17 cellular contexts compared by ENCODE assay signal in the genomic region with DNA sequence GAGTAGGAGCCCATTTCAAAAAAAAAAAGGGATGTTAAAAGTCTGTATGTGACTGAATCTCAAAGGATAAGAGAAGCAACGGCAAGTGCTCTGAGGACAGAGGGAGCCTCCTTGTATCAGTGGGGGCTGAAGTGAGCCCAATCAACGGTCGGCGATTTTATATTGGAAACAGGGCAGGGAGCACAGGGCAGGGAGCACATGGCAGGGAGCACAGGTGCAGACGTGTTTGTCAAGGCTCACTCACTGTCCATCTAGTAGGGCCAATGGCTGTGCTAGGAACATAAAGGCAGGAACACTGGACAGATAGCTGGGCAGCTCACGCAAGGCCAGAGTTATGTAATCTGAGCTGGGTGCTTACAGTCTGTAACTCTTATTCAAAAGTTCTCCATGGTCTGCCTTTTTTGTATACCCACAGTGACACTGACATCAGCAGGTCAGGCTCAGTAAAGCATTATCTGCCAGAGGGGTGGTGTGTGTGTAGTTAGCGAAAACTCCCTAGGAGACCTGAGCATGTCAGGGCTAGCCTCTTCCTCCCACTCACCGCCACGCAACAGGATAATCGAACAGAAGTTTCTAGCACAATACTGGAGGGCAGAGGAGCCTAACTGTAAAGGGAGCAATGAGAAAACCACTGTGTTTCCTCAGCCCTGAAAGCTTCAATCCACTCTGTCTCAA. TPM values are rescaled to one million over a fixed set of nuclear protein-coding genes. Genes with fewer than 3 reads are reported as not detected.
DNase-seq lines count a peak whose midpoint lies in the region; ATAC-seq, FAIRE-seq and TF ChIP-seq lines count a peak whose summit lies in the region.
"Had no signal": no experiment of that assay in that cellular context is flagged by ENCODE, and none has a peak within 500 bp of the region (broad histone marks: within the 10 kb centered on the region; RNA-seq: fewer than 3 reads in every experiment).

No MANE protein-coding gene starts in this region.

- H3K4me1 ChIP-seq in PC-3 (ENCODE audit: insufficient read depth, low read length) (peaks cover 29% of the 10 kb centered on the region), K562 (replicated peaks in 1 of 2; ENCODE audit: control insufficient read depth in 2 of 2, insufficient read depth in 2 of 2, low read length in 2 of 2) (peaks cover 13 to 19% of the 10 kb centered on the region in 2 experiments), heart left ventricle (peaks cover 0 to 30% (median 4%) of the 10 kb centered on the region in 12 donors), skeletal muscle tissue (ENCODE audit: control insufficient read depth in 3 of 3, insufficient read depth in 3 of 3, low read length in 3 of 3) (peaks cover 22 to 26% (median 25%) of the 10 kb centered on the region in 3 donors)

- H3K9ac ChIP-seq in PC-3 (ENCODE audit: low read length) = no peak overlapping the region
- H3K9ac ChIP-seq in K562 (ENCODE audit: insufficient read depth in 1 of 2, low read depth in 2 of 2, low read length in 2 of 2) = no peak overlapping the region
- peak overlapping the region in 2 of 3 donors; percentile 28 to 54 for H3K9ac ChIP-seq in skeletal muscle tissue (ENCODE audit: low read depth in 1 of 3, low read length in 3 of 3)

- no peak; the same call in 1 of the 2 replicates for ATAC-seq in PC-3
- peak; percentile 41 for ATAC-seq in K562
- ATAC-seq in heart left ventricle = peak; percentile 21 to 38 (median 34)

- TF ChIP-seq CTCF in PC-3 (conservative IDR thresholded peaks at IDR 0.05; ENCODE audit: low read depth, low read length) = no peak
- TF ChIP-seq CTCF in K562 (IDR thresholded peaks at IDR 0.05 in 2 of 3, conservative IDR thresholded peaks at IDR 0.05 in 1 of 3; ENCODE audit: insufficient read depth in 2 of 3, low read depth in 1 of 3, low read length in 3 of 3) = no peak
- TF ChIP-seq CTCF in heart left ventricle (IDR thresholded peaks at IDR 0.05) = no peak
- TF ChIP-seq CTCF in D721Med (IDR thresholded peaks at IDR 0.05; ENCODE audit: insufficient read depth, missing control alignments) = no peak

- WGBS in K562 (ENCODE audit: insufficient coverage, low coverage, missing lambda C conversion rate) = 38% methylated on average over 10 of the region's 10 CpGs
- 76 to 85% (median 82%) methylated on average over 10 of the region's 10 CpGs for WGBS in heart left ventricle, 4 donors

- no peaks in the 10 kb centered on the region for H3K36me3 ChIP-seq in PC-3 (ENCODE audit: low read depth, low read length)
- no peaks in the 10 kb centered on the region for H3K36me3 ChIP-seq in K562 (ENCODE audit: control insufficient read depth, insufficient read depth, low read length)
- peaks cover 0 to 88% (median 82%) of the 10 kb centered on the region in 9 donors for H3K36me3 ChIP-seq in heart left ventricle
- H3K36me3 ChIP-seq in skeletal muscle tissue (ENCODE audit: control insufficient read depth in 3 of 3, insufficient read depth in 3 of 3, low read length in 3 of 3) = peaks cover 55 to 78% (median 74%) of the 10 kb centered on the region in 3 donors

- H4K20me1 ChIP-seq in PC-3 (ENCODE audit: low read length) = no peaks in the 10 kb centered on the region
- H4K20me1 ChIP-seq in K562 (replicated peaks; ENCODE audit: control insufficient read depth, insufficient read depth, low read length) = no peaks in the 10 kb centered on the region

- CTCF ChIA-PET in PC-3 (lab: Charles Lee) = interaction anchor here (1.4 to 1.9 kb wide), 2 partner anchors 11 to 71 kb away, joined by 6 to 13 read pairs; no protein-coding TSS in a partner anchor
- CTCF ChIA-PET in K562 (lab: Yijun Ruan, JAX; ENCODE audit: low intra/inter-chr PET ratio) = no interaction called here

- TF ChIP-seq POLR2A in K562 (conservative IDR thresholded peaks at IDR 0.05) (no peak), heart left ventricle (IDR thresholded peaks at IDR 0.05) (no peak)

- TF ChIP-seq RAD21 in K562 (CRISPR knock-in tag; conservative IDR thresholded peaks at IDR 0.05 in 1 of 2, IDR thresholded peaks at IDR 0.05 in 1 of 2) = no peak

- intact Hi-C loops in PC-3 (cut with micrococcal nuclease) = loop anchor here (1.0 kb wide), 2 partner anchors 35 to 70 kb away; no protein-coding TSS in a partner anchor
- intact Hi-C loops in K562 (cut with micrococcal nuclease) = no loop called here
- intact Hi-C loops in heart left ventricle (cut with DNase I) = loop anchor here in 2 of 10 donors (5.0 kb wide), 2 partner anchors 69 to 159 kb away; no protein-coding TSS in a partner anchor

- H3K27me3 ChIP-seq in PC-3 (ENCODE audit: low read length) = no peaks in the 10 kb centered on the region
- peaks cover 19 to 24% of the 10 kb centered on the region in 2 experiments; a peak in 4 of 5 replicates for H3K27me3 ChIP-seq in K562 (ENCODE audit: control insufficient read depth in 2 of 2, insufficient read depth in 2 of 2, low read length in 2 of 2)
- no peaks in the 10 kb centered on the region for H3K27me3 ChIP-seq in heart left ventricle
- no peaks in the 10 kb centered on the region for H3K27me3 ChIP-seq in skeletal muscle tissue (ENCODE audit: control insufficient read depth in 3 of 3, insufficient read depth in 3 of 3, low read length in 3 of 3)

- DNase-seq in PC-3 (no peak), K562 (ENCODE audit: extremely low read depth in 1 of 4, low spot score in 3 of 4) (peak in 1 of 4 experiments; percentile 23), heart left ventricle (no peak), ACHN (no peak), medulla oblongata (ENCODE audit: extremely low spot score) (no peak), D721Med (ENCODE audit: insufficient read length, low spot score) (no peak)
- DNase-seq: activated CD4-positive, alpha-beta T cell treated with anti-CD3 and anti-CD28 coated beads, Interleukin-2, amount 50 U/mL, for 1 hour; activated naive CD4-positive, alpha-beta T cell treated with anti-CD3 and anti-CD28 coated beads, Interleukin-2, amount 10 ng/mL, durations not matched to agents 7 days and 5 days; activated T-cell treated with anti-CD3 and anti-CD28 coated beads, Interleukin-2, amount 50 U/mL, for 1 hour; COR-L47; EL; NCI-H1092; NCI-H2081; NCI-H510A treated with DMSO at 0.1 percent for 48 hours; stimulated activated naive CD4-positive, alpha-beta T cell treated with Interleukin-2 at 50 U/mL for 16 hours had no signal

- H3K4me2 ChIP-seq in PC-3 (ENCODE audit: low read length) (peak overlapping the region; percentile 15; the same call in 1 of the 2 replicates), K562 (ENCODE audit: insufficient read depth, low read length) (no peak overlapping the region)

- H3K4me3 ChIP-seq in PC-3 (ENCODE audit: low read length) = no peak overlapping the region
- H3K4me3 ChIP-seq in K562 = no peak overlapping the region
- no peak overlapping the region for H3K4me3 ChIP-seq in heart left ventricle
- H3K4me3 ChIP-seq in skeletal muscle tissue (ENCODE audit: low read length in 3 of 3) = no peak overlapping the region

- no peak for TF ChIP-seq EP300 in K562 (IDR thresholded peaks at IDR 0.05; ENCODE audit: low read length)

- FAIRE-seq in K562 (lab: Jason Lieb, UNC) (peak; percentile 42), D721Med (lab: Jason Lieb, UNC) (no peak)

- H3K9me3 ChIP-seq in PC-3 (ENCODE audit: low read length) (no peaks in the 10 kb centered on the region), K562 (replicated peaks; ENCODE audit: control insufficient read depth, insufficient read depth, low read depth, low read length) (no peaks in the 10 kb centered on the region), heart left ventricle (peaks cover 0 to 6% (median 0%) of the 10 kb centered on the region in 12 donors), skeletal muscle tissue (ENCODE audit: control insufficient read depth in 3 of 3, low read length in 3 of 3) (no peaks in the 10 kb centered on the region)

- BruUV-seq in PC-3 (replicated peaks; lab: Mats Ljungman, UMichigan) (no TSS peak), K562 (replicated peaks; lab: Mats Ljungman, UMichigan) (no TSS peak)

- no peaks in the 10 kb centered on the region for H3F3A ChIP-seq in PC-3 (ENCODE audit: low read length, unreplicated experiment)

- peak overlapping the region; percentile 57 for H2AFZ ChIP-seq in PC-3 (ENCODE audit: low read length)
- H2AFZ ChIP-seq in K562 (ENCODE audit: low read depth, low read length) = peak overlapping the region; percentile 66

- POLR2A ChIA-PET in PC-3 (lab: Charles Lee; ENCODE audit: unreplicated experiment) = no interaction called here
- POLR2A ChIA-PET in K562 (lab: Yijun Ruan, JAX) = interaction anchor here (0.5 to 1.5 kb wide), 4 partner anchors 11 to 202 kb away, joined by 3 to 6 read pairs (median 4); no protein-coding TSS in a partner anchor

- in situ Hi-C loops in K562 (cut with MboI) = loop anchor here (5.0 to 10.0 kb wide), 2 partner anchors 169 to 501 kb away; no protein-coding TSS in a partner anchor
- in situ Hi-C loops in ACHN (cut with HindIII; ENCODE audit: low pct_ligation_motif_present, low pct_unique_long_range_greater_than_20kb, low sequenced_read_pairs) = no loop called here

- no peaks in the 10 kb centered on the region for H3K9me1 ChIP-seq in K562 (ENCODE audit: control insufficient read depth, insufficient read depth, low read length)

- H3K27ac ChIP-seq in PC-3 (ENCODE audit: low read length) (no peak overlapping the region), K562 (ENCODE audit: extremely low read depth, low read depth, low read length) (no peak overlapping the region), heart left ventricle (peak overlapping the region in 8 of 12 donors; percentile 19 to 61 (median 48)), skeletal muscle tissue (ENCODE audit: low read depth, low read length) (peak overlapping the region; percentile 48)

- no peaks in the 10 kb centered on the region for H3K9me2 ChIP-seq in PC-3 (replicated peaks; ENCODE audit: low read length)

- H3K79me2 ChIP-seq in PC-3 (ENCODE audit: low read length) (no peaks in the 10 kb centered on the region), K562 (ENCODE audit: control insufficient read depth, insufficient read depth, low read length) (no peaks in the 10 kb centered on the region)

RNA-seq across cellular contexts. Expression of a gene that starts 15.4 kb away (rescaled TPM):
- total RNA-seq in PC-3 (2014; rRNA removed) (1.6 TPM in 1 of 2 replicates, not detected in the other), K562 (2014; rRNA removed) (2.0 and 2.2 TPM in 2 replicates), K562 (2014; rRNA removed; fragmentation: Illumina TruSeq; extraction: Trizol) (3.7 and 4.5 TPM in 2 replicates), K562 (2015; rRNA removed; fragmentation: Illumina TruSeq; extraction: Trizol) (3.1 and 3.5 TPM in 2 replicates), K562 (2021) (6.3 TPM in 2 replicates), heart left ventricle (100 to 1,000 TPM in 8 of 9 donors, 10 to 100 TPM in 1; 97.0 to 308 (median 185) TPM), skeletal muscle tissue (49.1 TPM)
- total RNA-seq in K562 (2011; cell fraction: chromatin; rRNA removed; ENCODE audit: low replicate concordance) = 4.1 and 5.7 TPM in 2 replicates
- total RNA-seq in K562 (2011; cell fraction: nucleolus; rRNA removed) = 3.2 and 4.9 TPM in 2 replicates
- total RNA-seq in K562 (2011; cell fraction: nucleoplasm; rRNA removed) = 3.5 and 3.8 TPM in 2 replicates
- polyA plus RNA-seq in K562 (2011; rRNA removed) (1.3 and 10.6 TPM in 2 replicates), K562 (2014; fragmentation: Illumina TruSeq; extraction: Trizol) (5.6 and 7.1 TPM in 2 replicates), K562 (2014; fragmentation: Nextera tagmentation; extraction: Ambion mirVana) (1 to 10 TPM; 6.2 to 7.2 TPM), K562 (2014; rRNA removed) (5.3 and 7.0 TPM in 2 replicates), heart left ventricle (100 to 1,000 TPM; 163 to 335 TPM)
- 1.4 and 8.7 TPM in 2 replicates for polyA plus RNA-seq in K562 (2011; cell fraction: cytosol; rRNA removed)
- 1.5 and 9.6 TPM in 2 replicates for polyA plus RNA-seq in K562 (2011; cell fraction: nucleus; rRNA removed)
- polyA plus RNA-seq in K562 (2012) = 6.4 and 8.4 TPM in 2 replicates
- 0.48 and 2.9 TPM in 2 replicates for polyA minus RNA-seq in K562 (2011; rRNA and poly(A)+ RNA removed)
- 3.5 and 6.0 TPM in 2 replicates for polyA minus RNA-seq in K562 (2011; cell fraction: cytosol; rRNA and poly(A)+ RNA removed)
- polyA minus RNA-seq in K562 (2011; cell fraction: nucleus; rRNA and poly(A)+ RNA removed) = 0.89 and 2.3 TPM in 2 replicates
- total RNA-seq: HT-29 had no signal

Comparison
In these comparisons a context has a peak if more than half of its experiments do, and no peak if none do; other contexts are left out.
1. H3K27ac ChIP-seq: peak in heart left ventricle (8 of 12) and skeletal muscle tissue (single experiment); none in PC-3 (single experiment) and K562 (single experiment).
2. H3K9ac ChIP-seq: peak in skeletal muscle tissue (2 of 3); none in PC-3 (single experiment) and K562 (0 of 2).